Comparison of ENCODE assay signal across 8 cellular contexts in the genomic region with DNA sequence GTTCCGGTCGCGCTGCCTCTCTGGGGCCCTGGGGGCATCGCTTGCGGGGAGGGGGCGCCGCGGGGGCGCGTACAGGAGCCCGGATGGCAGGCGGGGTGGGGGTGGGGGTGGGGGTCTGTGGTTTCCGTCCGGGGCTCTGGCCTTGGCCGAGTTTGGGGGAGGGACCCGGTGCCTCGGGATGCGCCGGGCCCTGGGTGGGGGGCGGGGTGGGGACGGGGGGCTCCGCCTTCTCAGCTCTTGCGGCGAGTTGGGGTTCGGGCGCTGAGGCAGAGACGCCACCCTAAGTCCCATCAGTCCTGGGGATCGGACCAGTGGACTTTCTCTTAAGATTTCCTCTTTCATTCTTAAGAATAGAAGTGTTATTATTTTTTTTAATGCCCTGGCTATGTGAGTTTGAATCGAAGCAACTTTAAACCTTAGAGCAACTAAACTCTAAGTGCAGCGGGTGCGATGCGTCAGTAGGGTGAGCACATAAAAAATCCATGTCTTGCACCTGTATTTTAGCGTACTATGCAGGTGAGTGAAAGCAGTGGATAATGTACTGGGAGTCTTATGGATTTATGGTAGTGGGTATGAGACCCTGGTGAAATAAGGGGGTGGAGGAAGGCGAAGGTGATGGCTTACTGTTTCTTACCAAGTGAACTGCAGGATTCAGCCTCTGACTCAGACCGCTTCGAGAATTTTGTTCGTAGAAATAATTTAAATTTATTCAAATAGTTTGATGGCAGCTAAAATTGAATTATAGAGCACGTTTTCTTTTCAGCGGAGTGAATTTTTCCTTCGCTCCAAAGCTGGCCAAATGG. TPM values are rescaled to one million over a fixed set of nuclear protein-coding genes. Genes with fewer than 3 reads are reported as not detected.
DNase-seq lines count a peak whose midpoint lies in the region; ATAC-seq and TF ChIP-seq lines count a peak whose summit lies in the region.

No MANE protein-coding gene starts in this region.

- intact Hi-C loops in PC-3 (cut with micrococcal nuclease) (loop anchor here (1.0 to 5.0 kb wide), 6 partner anchors 67 to 682 kb away; no protein-coding TSS in a partner anchor), heart left ventricle (cut with DNase I) (loop anchor here (2.0 to 10.0 kb wide), 17 partner anchors 83 to 618 kb away; no protein-coding TSS in a partner anchor)

- H3K36me3 Mint-ChIP-seq in activated naive CD8-positive, alpha-beta T cell, result no peaks in the 10 kb centered on the region

- H3K4me3 ChIP-seq in PC-3 (ENCODE audit: low read length) (peak overlapping the region; percentile 90), heart left ventricle (peak overlapping the region; percentile 47 to 90 (median 84)), parathyroid adenoma (ENCODE audit: low read depth, low read length) (peak overlapping the region; percentile 89)

- H3K27me3 Mint-ChIP-seq in activated naive CD8-positive, alpha-beta T cell, result peaks cover 3% of the 10 kb centered on the region

- no peaks in the 10 kb centered on the region for H3F3A ChIP-seq in PC-3 (ENCODE audit: low read length, unreplicated experiment)

- POLR2A ChIA-PET in PC-3 (lab: Charles Lee; ENCODE audit: unreplicated experiment), result no interaction called here

- peaks cover 27% of the 10 kb centered on the region for H3K4me1 ChIP-seq in PC-3 (ENCODE audit: insufficient read depth, low read length)
- peaks cover 6 to 49% (median 38%) of the 10 kb centered on the region in 12 donors for H3K4me1 ChIP-seq in heart left ventricle
- H3K4me1 ChIP-seq in parathyroid adenoma, result peaks cover 15% of the 10 kb centered on the region

- H3K4me2 ChIP-seq in PC-3 (ENCODE audit: low read length) (peak overlapping the region; percentile 96), parathyroid adenoma (ENCODE audit: low read length) (peak overlapping the region; percentile 84)

- H3K4me3 Mint-ChIP-seq in activated naive CD8-positive, alpha-beta T cell, result peak overlapping the region; percentile 99

- peaks cover 47% of the 10 kb centered on the region for H3K4me1 Mint-ChIP-seq in activated naive CD8-positive, alpha-beta T cell (ENCODE audit: low read depth)

- CTCF ChIA-PET in PC-3 (lab: Charles Lee), result no interaction called here

- no peak for TF ChIP-seq CTCF in PC-3 (conservative IDR thresholded peaks at IDR 0.05; ENCODE audit: low read depth, low read length)
- no peak for TF ChIP-seq CTCF in heart left ventricle (IDR thresholded peaks at IDR 0.05)
- TF ChIP-seq CTCF in parathyroid adenoma (IDR thresholded peaks at IDR 0.05), result no peak

- no peaks in the 10 kb centered on the region for H3K27me3 ChIP-seq in PC-3 (ENCODE audit: low read length)
- H3K27me3 ChIP-seq in heart left ventricle, result no peaks in the 10 kb centered on the region
- H3K27me3 ChIP-seq in parathyroid adenoma (ENCODE audit: control insufficient read depth, insufficient read depth, low read length), result no peaks in the 10 kb centered on the region

- ATAC-seq in HG02642 (IDR thresholded peaks at IDR 0.05; ENCODE audit: poor library complexity, unreplicated experiment) (peak; percentile 6), PC-3 (peak; percentile 14), heart left ventricle (peak in 1 of 4 donors; percentile 8), HG02840 (IDR thresholded peaks at IDR 0.05; ENCODE audit: low FRiP score, unreplicated experiment) (no peak)

- H3K9ac ChIP-seq in PC-3 (ENCODE audit: low read length) (peak overlapping the region; percentile 92), parathyroid adenoma (no peak overlapping the region)

- peak; percentile 76 for DNase-seq in GM03348 (ENCODE audit: low spot score)
- peak; percentile 46 for DNase-seq in PC-3
- peak in 3 of 5 donors; percentile 43 to 51 (median 45) for DNase-seq in heart left ventricle
- no peak for DNase-seq in NCI-H2081 (lab: John Stamatoyannopoulos, UW)

- peak overlapping the region; percentile 60; the same call in 1 of the 2 replicates for H3K27ac ChIP-seq in PC-3 (ENCODE audit: low read length)
- H3K27ac ChIP-seq in heart left ventricle, result peak overlapping the region; percentile 95 to 99 (median 98)
- peak overlapping the region; percentile 93 for H3K27ac ChIP-seq in parathyroid adenoma

- H4K20me1 ChIP-seq in PC-3 (ENCODE audit: low read length), result peaks cover 50% of the 10 kb centered on the region

- BruUV-seq in PC-3 (replicated peaks; lab: Mats Ljungman, UMichigan), result TSS peak; percentile 36

- no peaks in the 10 kb centered on the region for H3K9me3 ChIP-seq in PC-3 (ENCODE audit: low read length)
- no peaks in the 10 kb centered on the region for H3K9me3 ChIP-seq in heart left ventricle
- H3K9me3 ChIP-seq in parathyroid adenoma (ENCODE audit: control insufficient read depth, low read length), result no peaks in the 10 kb centered on the region

- H3K36me3 ChIP-seq in PC-3 (ENCODE audit: low read depth, low read length) (no peaks in the 10 kb centered on the region), heart left ventricle (no peaks in the 10 kb centered on the region), parathyroid adenoma (ENCODE audit: control insufficient read depth, insufficient read depth, low read length) (no peaks in the 10 kb centered on the region)

- peak overlapping the region; percentile 91 for H3K27ac Mint-ChIP-seq in activated naive CD8-positive, alpha-beta T cell

- 0 to 2% (median 1%) methylated on average over 13 to 40 of the region's 40 CpGs for WGBS in heart left ventricle, 4 donors

- H2AFZ ChIP-seq in PC-3 (ENCODE audit: low read length) (no peak overlapping the region), parathyroid adenoma (peak overlapping the region; percentile 56)

- TF ChIP-seq POLR2A in heart left ventricle (IDR thresholded peaks at IDR 0.05), result no peak

- no peaks in the 10 kb centered on the region for H3K9me2 ChIP-seq in PC-3 (replicated peaks; ENCODE audit: low read length)

- H3K79me2 ChIP-seq in PC-3 (ENCODE audit: low read length) (peaks cover 56% of the 10 kb centered on the region), parathyroid adenoma (peaks cover 39% of the 10 kb centered on the region)

- H3K9me3 Mint-ChIP-seq in activated naive CD8-positive, alpha-beta T cell (ENCODE audit: low read depth), result no peaks in the 10 kb centered on the region

RNA-seq across cellular contexts. Expression of gene CTNNB1, which starts 0.8 kb away (rescaled TPM):
- total RNA-seq in PC-3 (2014; rRNA removed), result 460 and 474 TPM in 2 replicates
- total RNA-seq in heart left ventricle, result 100 to 1,000 TPM; 145 to 301 (median 208) TPM
- 100 to 1,000 TPM in 1 of 2 donors, 10 to 100 TPM in 1; 25.6 to 216 TPM for polyA plus RNA-seq in heart left ventricle

Comparison
In these comparisons a context has a peak if more than half of its experiments do, and no peak if none do; other contexts are left out.
1. DNase-seq: peak in GM03348 (single experiment), PC-3 (single experiment) and heart left ventricle (3 of 5); none in NCI-H2081 (0 of 2).
2. Peak in every context shown above with its lines, with median percentiles within 50 percentile points of each other: H3K27ac ChIP-seq and H3K4me3 ChIP-seq.